ENCODE assay signal across 31 cellular contexts in the genomic region with DNA sequence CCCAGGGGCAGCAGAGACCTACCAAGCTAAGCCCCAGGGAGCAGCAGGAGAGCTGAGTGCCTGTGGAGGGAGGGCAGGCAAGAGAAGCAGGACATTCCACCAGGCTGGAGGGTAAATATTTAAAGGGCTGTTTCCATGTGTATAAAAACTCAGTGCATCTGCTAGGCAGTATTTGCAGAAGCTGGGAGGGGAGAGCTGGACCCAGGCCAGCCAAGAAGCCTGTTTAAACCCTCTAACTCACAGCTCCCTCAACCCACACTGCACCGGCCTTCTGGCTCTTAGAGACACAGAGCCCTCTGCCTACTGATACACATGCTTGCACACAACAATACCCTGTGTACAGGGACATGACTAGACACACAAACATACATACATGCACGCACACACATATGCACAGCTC. TPM values are rescaled to one million over a fixed set of nuclear protein-coding genes. Genes with fewer than 3 reads are reported as not detected.
"Had no signal": no experiment of that assay in that cellular context is flagged by ENCODE, and none has a peak within 500 bp of the region (broad histone marks: within the 10 kb centered on the region; RNA-seq: fewer than 3 reads in every experiment).

No MANE protein-coding gene starts in this region.

- DNase-seq: activated CD4-positive, alpha-beta memory T cell treated with anti-CD3 and anti-CD28 coated beads, Interleukin-2, amount 10 ng/mL, durations not matched to agents 7 days and 5 days; activated CD4-positive, alpha-beta T cell treated with anti-CD3 and anti-CD28 coated beads for 1 hour; activated CD8-positive, alpha-beta memory T cell treated with anti-CD3 and anti-CD28 coated beads, Interleukin-2, amount 50 U/mL, for 48 hours; activated gamma-delta T cell; activated naive CD8-positive, alpha-beta T cell treated with anti-CD3 and anti-CD28 coated beads, Interleukin-2, amount 10 ng/mL, durations not matched to agents 7 days and 5 days; activated T-cell treated with anti-CD3 and anti-CD28 coated beads, Interleukin-2, amount 50 U/mL, for 24 hours; cerebellar nuclear complex; colonic mucosa; effector CD8-positive, alpha-beta T cell; kidney glomerular epithelial cell; left lung; lower lobe of right lung; mesenchymal stem cell; retina; sigmoid colon; small intestine; stimulated activated CD4-positive, alpha-beta T cell treated with anti-CD3 and anti-CD28 coated beads, Interleukin-4, amount 100 ng/mL, for 24 hours; stimulated activated naive CD8-positive, alpha-beta T cell treated with anti-CD3 and anti-CD28 coated beads, Interleukin-15, amount 100 ng/mL, for 72 hours; substantia nigra; uterus had no signal

- ATAC-seq: lower lobe of right lung; natural killer cell treated with Interleukin-12 subunit alpha and Interleukin-12 subunit beta and Interleukin-15 and Interleukin-18, amount 100 ng/mL, for 72 hours; stimulated activated memory B cell treated with anti-CD40 and anti-IgM and Interleukin-4, amounts not matched to agents 10 μg/mL and 1 μg/mL and 100 μg/mL, for 72 hours; stimulated activated naive CD8-positive, alpha-beta T cell treated with anti-CD3 and anti-CD28 coated beads, Interleukin-15, amount 100 ng/mL, for 72 hours had no signal

- FAIRE-seq: frontal cortex, small intestine had no signal

- H3K36me3 ChIP-seq: ascending aorta, cardiac muscle cell, colonic mucosa, left lung, lower lobe of right lung, sigmoid colon, uterus had no signal

- H3K4me1 ChIP-seq: ascending aorta, colonic mucosa, left lung, lower lobe of right lung, sigmoid colon, uterus had no signal

- H3K9me3 ChIP-seq: ascending aorta, colonic mucosa, left lung, lower lobe of right lung, sigmoid colon, uterus had no signal

- H3K4me3 ChIP-seq: ascending aorta, cardiac muscle cell, colonic mucosa, left lung, lower lobe of right lung, sigmoid colon, uterus had no signal

RNA-seq across cellular contexts. Expression of gene TMEM132E, which starts 22.4 kb away (rescaled TPM):
- total RNA-seq: activated CD4-positive, alpha-beta memory T cell treated with anti-CD3 and anti-CD28 coated beads, Interleukin-2, amount 10 ng/mL, durations not matched to agents 7 days and 5 days; activated CD4-positive, alpha-beta T cell treated with anti-CD3 and anti-CD28 coated beads, Interleukin-2, amount 10 ng/mL, durations not matched to agents 7 days and 5 days; ascending aorta; dermis microvascular lymphatic vessel endothelial cell; epithelial cell of proximal tubule; mononuclear cell; myocyte; natural killer cell treated with Interleukin-12 subunit alpha and Interleukin-12 subunit beta and Interleukin-15 and Interleukin-18, amount 100 ng/mL, for 72 hours; osteocyte; sigmoid colon had no signal
